ENCODE assay signal across 22 cellular contexts in the genomic region with DNA sequence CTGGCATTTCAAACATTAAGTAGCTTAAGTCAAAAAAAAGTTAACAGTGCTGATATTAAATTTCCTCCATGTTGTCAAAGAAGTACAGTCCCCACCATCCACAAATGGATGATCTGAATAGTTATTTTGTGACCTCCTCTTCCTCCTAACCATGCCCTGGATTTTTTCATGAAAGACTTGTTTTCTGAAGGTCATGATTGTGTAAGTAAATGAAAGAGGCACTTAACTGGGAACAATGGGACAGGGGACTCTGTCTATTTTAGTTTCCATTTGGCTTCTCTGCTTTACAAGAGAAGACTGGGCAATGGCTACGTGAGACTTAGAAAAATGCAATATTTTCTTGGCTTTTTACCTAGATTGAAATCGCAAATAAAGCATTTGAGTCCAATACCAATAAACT. TPM values are rescaled to one million over a fixed set of nuclear protein-coding genes. Genes with fewer than 3 reads are reported as not detected.
DNase-seq lines count a peak whose midpoint lies in the region; ATAC-seq, FAIRE-seq and TF ChIP-seq lines count a peak whose summit lies in the region.
"Had no signal": no experiment of that assay in that cellular context is flagged by ENCODE, and none has a peak within 500 bp of the region (broad histone marks: within the 10 kb centered on the region; RNA-seq: fewer than 3 reads in every experiment).

No MANE protein-coding gene starts in this region.

- DNase-seq in HepG2 (ENCODE audit: low spot score) = peak; percentile 44
- no peak for DNase-seq in right lobe of liver
- DNase-seq in WTC11 (ENCODE audit: low spot score) = no peak
- DNase-seq in pons (ENCODE audit: low spot score) = peak; percentile 42
- DNase-seq in RWPE1 (ENCODE audit: low spot score) = no peak
- no peak for DNase-seq in ecto neural progenitor cell (ENCODE audit: low spot score)
- DNase-seq: Caco-2; CD4-positive, CD25-positive, alpha-beta regulatory T cell; CD8-positive, alpha-beta T cell; DMS153; DND-41; GOT3; HCEC 1CT had no signal

- in situ Hi-C loops in HepG2 (cut with HindIII; ENCODE audit: extremely low pct_ligation_motif_present, low pct_unique_long_range_greater_than_20kb) = no loop called here

- H3K9me3 ChIP-seq in HepG2 (ENCODE audit: low read length) (no peaks in the 10 kb centered on the region), right lobe of liver (no peaks in the 10 kb centered on the region)
- H3K9me3 ChIP-seq: BLaER1, Caco-2 had no signal

- TF ChIP-seq EP300 in HepG2 (IDR thresholded peaks at IDR 0.05; ENCODE audit: low read depth in 2 of 2, low read length in 2 of 2) = no peak
- TF ChIP-seq EP300 in HepG2 (CRISPR knock-in tag; IDR thresholded peaks at IDR 0.05; ENCODE audit: borderline replicate concordance) = no peak

- peak overlapping the region; percentile 44; the same call in 1 of the 2 replicates for H3K27ac Mint-ChIP-seq in WTC11
- H3K27ac Mint-ChIP-seq: B cell; CD4-positive, CD25-positive, alpha-beta regulatory T cell; CD8-positive, alpha-beta T cell had no signal

- no peak for FAIRE-seq in HepG2 (lab: Jason Lieb, UNC)
- FAIRE-seq: A204.1, G401.6, GM12892, H54 had no signal

- BruUV-seq in HepG2 (replicated peaks; lab: Mats Ljungman, UMichigan) = no TSS peak

- peaks cover 19 to 55% of the 10 kb centered on the region in 2 experiments for H3K36me3 ChIP-seq in HepG2 (replicated peaks in 1 of 2; ENCODE audit: control insufficient read depth in 1 of 2, insufficient read depth in 2 of 2, low read length in 2 of 2)
- H3K36me3 ChIP-seq in right lobe of liver = peaks cover 0 to 73% (median 27%) of the 10 kb centered on the region in 4 donors
- H3K36me3 ChIP-seq: BLaER1 had no signal

- no peak; the same call in 2 of the 3 replicates for ATAC-seq in HepG2
- no peak for ATAC-seq in right lobe of liver
- ATAC-seq in WTC11 = no peak
- ATAC-seq in HG03095 (IDR thresholded peaks at IDR 0.05; ENCODE audit: unreplicated experiment) = no peak
- ATAC-seq: CD8-positive, alpha-beta T cell had no signal

- CTCF ChIA-PET in HepG2 (lab: Yijun Ruan, JAX; ENCODE audit: low intra/inter-chr PET ratio, low total read pairs) = no interaction called here
- CTCF ChIA-PET in WTC11 (lab: Charles Lee) = interaction anchor here (0.7 to 1.3 kb wide), 4 partner anchors 16 to 99 kb away, joined by 3 to 4 read pairs (median 3); no protein-coding TSS in a partner anchor
- CTCF ChIA-PET in RWPE1 (lab: Yijun Ruan, JAX) = interaction anchor here (0.6 to 2.0 kb wide), 4 partner anchors 15 to 1431 kb away, joined by 3 to 7 read pairs (median 4); no protein-coding TSS in a partner anchor

- intact Hi-C loops in HepG2 (cut with micrococcal nuclease; ENCODE audit: unreplicated experiment) (no loop called here), right lobe of liver (cut with DNase I) (no loop called here)

- no peak overlapping the region for H3K4me3 ChIP-seq in HepG2 (replicated peaks in 1 of 3; ENCODE audit: insufficient read depth in 1 of 3, low read depth in 2 of 3, low read length in 3 of 3)
- no peak overlapping the region for H3K4me3 ChIP-seq in right lobe of liver
- H3K4me3 ChIP-seq: BLaER1 had no signal

- H3K4me1 Mint-ChIP-seq in WTC11 = peaks cover 21% of the 10 kb centered on the region
- H3K4me1 Mint-ChIP-seq: B cell had no signal

- H3K4me2 ChIP-seq in HepG2 (ENCODE audit: low read depth, low read length) = no peak overlapping the region
- H3K4me2 ChIP-seq: BLaER1 had no signal

- H3K27ac ChIP-seq in HepG2 (ENCODE audit: extremely low read length, insufficient read depth, low read length) (no peak overlapping the region), right lobe of liver (no peak overlapping the region), RWPE1 (no peak overlapping the region)
- H3K27ac ChIP-seq: 22Rv1, BLaER1, C4-2B had no signal

- no peaks in the 10 kb centered on the region for H3K27me3 ChIP-seq in HepG2 (ENCODE audit: control insufficient read depth in 1 of 2, insufficient read depth in 2 of 2, low read length in 2 of 2)
- H3K27me3 ChIP-seq in right lobe of liver = no peaks in the 10 kb centered on the region
- H3K27me3 ChIP-seq: BLaER1 had no signal

- H2AFZ ChIP-seq in HepG2 (ENCODE audit: low read length) = no peak overlapping the region

- WGBS in HepG2 (ENCODE audit: low lambda C conversion rate) = 93% methylated on average over 2 of the region's 2 CpGs
- 97% methylated on average over 2 of the region's 2 CpGs for WGBS in right lobe of liver (ENCODE audit: insufficient coverage, low coverage, low lambda C conversion rate, missing lambda C conversion rate)

- H3K4me1 ChIP-seq in HepG2 (ENCODE audit: insufficient read depth, low read length) (peaks cover 21% of the 10 kb centered on the region), right lobe of liver (peaks cover 0 to 10% (median 0%) of the 10 kb centered on the region in 4 donors)
- H3K4me1 ChIP-seq: BLaER1, Caco-2 had no signal

- peaks cover 21% of the 10 kb centered on the region for H3K36me3 Mint-ChIP-seq in WTC11

- H3K9ac ChIP-seq in HepG2 (ENCODE audit: insufficient read depth, low read depth, low read length) = no peak overlapping the region
- H3K9ac ChIP-seq: BLaER1 had no signal

- POLR2A ChIA-PET in HepG2 (lab: Yijun Ruan, JAX) (no interaction called here), WTC11 (lab: Charles Lee) (no interaction called here), RWPE1 (lab: Yijun Ruan, JAX; ENCODE audit: low non-redundant PET) (no interaction called here)

- no peak for TF ChIP-seq CTCF in HepG2 (CRISPR knock-in tag; IDR thresholded peaks at IDR 0.05)
- no peak for TF ChIP-seq CTCF in right lobe of liver (IDR thresholded peaks at IDR 0.05)
- TF ChIP-seq CTCF in WTC11 (IDR thresholded peaks at IDR 0.05) = no peak
- no peak for TF ChIP-seq CTCF in RWPE1 (conservative IDR thresholded peaks at IDR 0.05; ENCODE audit: low read depth)

- no peak for TF ChIP-seq RAD21 in HepG2 (CRISPR knock-in tag; IDR thresholded peaks at IDR 0.05)

- no peaks in the 10 kb centered on the region for H3K79me2 ChIP-seq in HepG2 (ENCODE audit: insufficient read depth, low read length)

- no peaks in the 10 kb centered on the region for H3K27me3 Mint-ChIP-seq in WTC11 (ENCODE audit: low read depth)
- H3K27me3 Mint-ChIP-seq: B cell; CD4-positive, CD25-positive, alpha-beta regulatory T cell had no signal

- H3K4me3 Mint-ChIP-seq in WTC11 = no peak overlapping the region
- H3K4me3 Mint-ChIP-seq: B cell; CD4-positive, CD25-positive, alpha-beta regulatory T cell; CD8-positive, alpha-beta T cell had no signal

- no peaks in the 10 kb centered on the region for H3K9me3 Mint-ChIP-seq in WTC11
- H3K9me3 Mint-ChIP-seq: CD4-positive, CD25-positive, alpha-beta regulatory T cell; CD8-positive, alpha-beta T cell had no signal

- no peaks in the 10 kb centered on the region for H4K20me1 ChIP-seq in HepG2 (ENCODE audit: insufficient read depth, low read length)
- H4K20me1 ChIP-seq: BLaER1 had no signal

- TF ChIP-seq POLR2A in HepG2 (IDR thresholded peaks at IDR 0.05; ENCODE audit: insufficient read depth in 1 of 2, low read depth in 2 of 2, low read length in 2 of 2) (no peak), right lobe of liver (IDR thresholded peaks at IDR 0.05) (no peak)

RNA-seq across cellular contexts. Expression of gene PECR, which starts 32.2 kb away (rescaled TPM):
- 151 and 181 TPM in 2 replicates for total RNA-seq in HepG2 (2016; rRNA removed; fragmentation: Illumina TruSeq; extraction: Trizol)
- total RNA-seq in HepG2 (2016; cell fraction: cytosol; rRNA removed; fragmentation: Illumina TruSeq; extraction: Trizol; ENCODE audit: low read depth) = 20.8 and 20.9 TPM in 2 replicates
- 143 and 194 TPM in 2 replicates for total RNA-seq in HepG2 (2016; cell fraction: insoluble cytoplasmic fraction; rRNA removed; fragmentation: Illumina TruSeq; extraction: Trizol)
- total RNA-seq in HepG2 (2016; cell fraction: membrane; rRNA removed; fragmentation: Illumina TruSeq; extraction: Trizol) = 32.3 and 33.6 TPM in 2 replicates
- 129 and 136 TPM in 2 replicates for total RNA-seq in HepG2 (2016; cell fraction: nucleus; rRNA removed; fragmentation: Illumina TruSeq; extraction: Trizol)
- 153 and 175 TPM in 2 replicates for polyA plus RNA-seq in HepG2 (2011; rRNA removed)
- 103 and 140 TPM in 2 replicates for polyA plus RNA-seq in HepG2 (2011; cell fraction: cytosol; rRNA removed)
- 97.8 and 111 TPM in 2 replicates for polyA plus RNA-seq in HepG2 (2011; cell fraction: nucleus; rRNA removed)
- 154 and 170 TPM in 2 replicates for polyA plus RNA-seq in HepG2 (2012)
- polyA plus RNA-seq in HepG2 (2016; cell fraction: cytosol; fragmentation: Illumina TruSeq; extraction: Trizol; ENCODE audit: low read depth) = 10.8 and 11.0 TPM in 2 replicates
- 162 and 177 TPM in 2 replicates for polyA plus RNA-seq in HepG2 (2016; cell fraction: insoluble cytoplasmic fraction; fragmentation: Illumina TruSeq; extraction: Trizol; ENCODE audit: low read depth)
- polyA plus RNA-seq in HepG2 (2016; cell fraction: membrane; fragmentation: Illumina TruSeq; extraction: Trizol; ENCODE audit: low read depth) = 19.7 and 20.5 TPM in 2 replicates
- 75.4 and 82.9 TPM in 2 replicates for polyA plus RNA-seq in HepG2 (2016; cell fraction: nucleus; fragmentation: Illumina TruSeq; extraction: Trizol; ENCODE audit: insufficient read depth, low read depth)
- polyA minus RNA-seq in HepG2 (2011; rRNA and poly(A)+ RNA removed; ENCODE audit: low replicate concordance) = 5.0 and 112 TPM in 2 replicates
- 52.5 and 73.0 TPM in 2 replicates for polyA minus RNA-seq in HepG2 (2011; cell fraction: cytosol; rRNA and poly(A)+ RNA removed)
- 221 and 291 TPM in 2 replicates for polyA minus RNA-seq in HepG2 (2011; cell fraction: nucleus; rRNA and poly(A)+ RNA removed)
- 100 to 1,000 TPM in 3 of 6 experiments, 10 to 100 TPM in 3; 43.4 to 115 (median 80.3) TPM for total RNA-seq in right lobe of liver
- 13.9 to 21.3 TPM (median 19.6 TPM) in 3 replicates for total RNA-seq in WTC11 (2021)

RNA-seq across cellular contexts. Expression of gene TMEM169, which starts 32.3 kb away (rescaled TPM):
- total RNA-seq in HepG2 (2016; rRNA removed; fragmentation: Illumina TruSeq; extraction: Trizol) (4.3 and 4.5 TPM in 2 replicates), right lobe of liver (1 to 10 TPM in 3 of 6 experiments, under 1 TPM in 3; 0.29 to 2.7 (median 1.0) TPM), WTC11 (2021) (1.8 to 3.5 TPM (median 3.3 TPM) in 3 replicates)
- total RNA-seq in HepG2 (2016; cell fraction: cytosol; rRNA removed; fragmentation: Illumina TruSeq; extraction: Trizol; ENCODE audit: low read depth) = 1.1 and 1.2 TPM in 2 replicates
- 4.0 and 5.3 TPM in 2 replicates for total RNA-seq in HepG2 (2016; cell fraction: insoluble cytoplasmic fraction; rRNA removed; fragmentation: Illumina TruSeq; extraction: Trizol)
- 3.7 and 4.4 TPM in 2 replicates for total RNA-seq in HepG2 (2016; cell fraction: membrane; rRNA removed; fragmentation: Illumina TruSeq; extraction: Trizol)
- total RNA-seq in HepG2 (2016; cell fraction: nucleus; rRNA removed; fragmentation: Illumina TruSeq; extraction: Trizol) = 3.6 TPM in 2 replicates
- polyA plus RNA-seq in HepG2 (2011; rRNA removed) = 1.5 and 2.1 TPM in 2 replicates
- polyA plus RNA-seq in HepG2 (2011; cell fraction: cytosol; rRNA removed) = 1.5 and 2.6 TPM in 2 replicates
- polyA plus RNA-seq in HepG2 (2011; cell fraction: nucleus; rRNA removed) = 0.71 and 0.80 TPM in 2 replicates
- 5.4 and 6.9 TPM in 2 replicates for polyA plus RNA-seq in HepG2 (2012)
- 0.60 and 0.85 TPM in 2 replicates for polyA plus RNA-seq in HepG2 (2016; cell fraction: cytosol; fragmentation: Illumina TruSeq; extraction: Trizol; ENCODE audit: low read depth)
- polyA plus RNA-seq in HepG2 (2016; cell fraction: insoluble cytoplasmic fraction; fragmentation: Illumina TruSeq; extraction: Trizol; ENCODE audit: low read depth) = 2.9 and 4.2 TPM in 2 replicates
- polyA plus RNA-seq in HepG2 (2016; cell fraction: membrane; fragmentation: Illumina TruSeq; extraction: Trizol; ENCODE audit: low read depth) = 1.7 and 1.8 TPM in 2 replicates
- 5.0 and 6.2 TPM in 2 replicates for polyA plus RNA-seq in HepG2 (2016; cell fraction: nucleus; fragmentation: Illumina TruSeq; extraction: Trizol; ENCODE audit: insufficient read depth, low read depth)
- 6.2 TPM in 1 of 2 replicates, not detected in the other for polyA minus RNA-seq in HepG2 (2011; rRNA and poly(A)+ RNA removed; ENCODE audit: low replicate concordance)
- polyA minus RNA-seq in HepG2 (2011; cell fraction: cytosol; rRNA and poly(A)+ RNA removed) = 2.0 and 2.7 TPM in 2 replicates
- 1.4 and 2.6 TPM in 2 replicates for polyA minus RNA-seq in HepG2 (2011; cell fraction: nucleus; rRNA and poly(A)+ RNA removed)
- total RNA-seq: CD8-positive, alpha-beta T cell had no signal

RNA-seq across cellular contexts. Expression of gene MREG, which starts 36.1 kb away (rescaled TPM):
- total RNA-seq in HepG2 (2016; rRNA removed; fragmentation: Illumina TruSeq; extraction: Trizol) = 23.3 and 26.4 TPM in 2 replicates
- 6.9 and 11.0 TPM in 2 replicates for total RNA-seq in HepG2 (2016; cell fraction: cytosol; rRNA removed; fragmentation: Illumina TruSeq; extraction: Trizol; ENCODE audit: low read depth)
- total RNA-seq in HepG2 (2016; cell fraction: insoluble cytoplasmic fraction; rRNA removed; fragmentation: Illumina TruSeq; extraction: Trizol) = 22.5 and 23.8 TPM in 2 replicates
- 27.6 and 31.1 TPM in 2 replicates for total RNA-seq in HepG2 (2016; cell fraction: membrane; rRNA removed; fragmentation: Illumina TruSeq; extraction: Trizol)
- total RNA-seq in HepG2 (2016; cell fraction: nucleus; rRNA removed; fragmentation: Illumina TruSeq; extraction: Trizol) = 22.1 and 26.5 TPM in 2 replicates
- 7.3 and 7.5 TPM in 2 replicates for polyA plus RNA-seq in HepG2 (2011; rRNA removed)
- polyA plus RNA-seq in HepG2 (2011; cell fraction: cytosol; rRNA removed) = 2.8 and 3.0 TPM in 2 replicates
- polyA plus RNA-seq in HepG2 (2011; cell fraction: nucleus; rRNA removed) = 10.6 and 11.6 TPM in 2 replicates
- polyA plus RNA-seq in HepG2 (2012) = 7.0 and 9.3 TPM in 2 replicates
- 10.0 and 14.5 TPM in 2 replicates for polyA plus RNA-seq in HepG2 (2016; cell fraction: cytosol; fragmentation: Illumina TruSeq; extraction: Trizol; ENCODE audit: low read depth)
- 24.4 and 25.1 TPM in 2 replicates for polyA plus RNA-seq in HepG2 (2016; cell fraction: insoluble cytoplasmic fraction; fragmentation: Illumina TruSeq; extraction: Trizol; ENCODE audit: low read depth)
- 20.9 and 23.0 TPM in 2 replicates for polyA plus RNA-seq in HepG2 (2016; cell fraction: membrane; fragmentation: Illumina TruSeq; extraction: Trizol; ENCODE audit: low read depth)
- 32.8 and 32.9 TPM in 2 replicates for polyA plus RNA-seq in HepG2 (2016; cell fraction: nucleus; fragmentation: Illumina TruSeq; extraction: Trizol; ENCODE audit: insufficient read depth, low read depth)
- 3.6 and 3.9 TPM in 2 replicates for polyA minus RNA-seq in HepG2 (2011; rRNA and poly(A)+ RNA removed; ENCODE audit: low replicate concordance)
- 4.0 and 4.3 TPM in 2 replicates for polyA minus RNA-seq in HepG2 (2011; cell fraction: cytosol; rRNA and poly(A)+ RNA removed)
- polyA minus RNA-seq in HepG2 (2011; cell fraction: nucleus; rRNA and poly(A)+ RNA removed) = 19.2 and 20.6 TPM in 2 replicates
- 1 to 10 TPM; 2.0 to 9.6 (median 5.0) TPM for total RNA-seq in right lobe of liver
- total RNA-seq in WTC11 (2021) = 22.4 to 23.8 TPM (median 23.0 TPM) in 3 replicates

RNA-seq across cellular contexts. Expression of gene XRCC5, which starts 59.7 kb away (rescaled TPM):
- 454 and 733 TPM in 2 replicates for total RNA-seq in HepG2 (2016; rRNA removed; fragmentation: Illumina TruSeq; extraction: Trizol)
- total RNA-seq in HepG2 (2016; cell fraction: cytosol; rRNA removed; fragmentation: Illumina TruSeq; extraction: Trizol; ENCODE audit: low read depth) = 40.2 and 45.7 TPM in 2 replicates
- 445 and 739 TPM in 2 replicates for total RNA-seq in HepG2 (2016; cell fraction: insoluble cytoplasmic fraction; rRNA removed; fragmentation: Illumina TruSeq; extraction: Trizol)
- total RNA-seq in HepG2 (2016; cell fraction: membrane; rRNA removed; fragmentation: Illumina TruSeq; extraction: Trizol) = 92.3 and 106 TPM in 2 replicates
- 346 and 369 TPM in 2 replicates for total RNA-seq in HepG2 (2016; cell fraction: nucleus; rRNA removed; fragmentation: Illumina TruSeq; extraction: Trizol)
- 215 and 264 TPM in 2 replicates for polyA plus RNA-seq in HepG2 (2011; rRNA removed)
- polyA plus RNA-seq in HepG2 (2011; cell fraction: cytosol; rRNA removed) = 129 and 152 TPM in 2 replicates
- 61.2 and 69.5 TPM in 2 replicates for polyA plus RNA-seq in HepG2 (2011; cell fraction: nucleus; rRNA removed)
- 143 and 176 TPM in 2 replicates for polyA plus RNA-seq in HepG2 (2012)
- 21.5 and 24.7 TPM in 2 replicates for polyA plus RNA-seq in HepG2 (2016; cell fraction: cytosol; fragmentation: Illumina TruSeq; extraction: Trizol; ENCODE audit: low read depth)
- 503 and 513 TPM in 2 replicates for polyA plus RNA-seq in HepG2 (2016; cell fraction: insoluble cytoplasmic fraction; fragmentation: Illumina TruSeq; extraction: Trizol; ENCODE audit: low read depth)
- 41.2 and 52.0 TPM in 2 replicates for polyA plus RNA-seq in HepG2 (2016; cell fraction: membrane; fragmentation: Illumina TruSeq; extraction: Trizol; ENCODE audit: low read depth)
- polyA plus RNA-seq in HepG2 (2016; cell fraction: nucleus; fragmentation: Illumina TruSeq; extraction: Trizol; ENCODE audit: insufficient read depth, low read depth) = 228 and 232 TPM in 2 replicates
- 569 and 652 TPM in 2 replicates for polyA minus RNA-seq in HepG2 (2011; rRNA and poly(A)+ RNA removed; ENCODE audit: low replicate concordance)
- 159 and 172 TPM in 2 replicates for polyA minus RNA-seq in HepG2 (2011; cell fraction: cytosol; rRNA and poly(A)+ RNA removed)
- 290 and 331 TPM in 2 replicates for polyA minus RNA-seq in HepG2 (2011; cell fraction: nucleus; rRNA and poly(A)+ RNA removed)
- total RNA-seq in right lobe of liver = 100 to 1,000 TPM in 4 of 6 experiments, 10 to 100 TPM in 2; 92.0 to 131 (median 106) TPM
- 459 to 522 TPM (median 466 TPM) in 3 replicates for total RNA-seq in WTC11 (2021)

Comparison
In these comparisons a context has a peak if more than half of its experiments do, and no peak if none do; other contexts are left out.
1. DNase-seq: peak in HepG2 (single experiment) and pons (single experiment); none in right lobe of liver (0 of 3), WTC11 (single experiment), RWPE1 (single experiment) and ecto neural progenitor cell (single experiment).